Comparison of ENCODE assay signal across 18 cellular contexts in the genomic region with DNA sequence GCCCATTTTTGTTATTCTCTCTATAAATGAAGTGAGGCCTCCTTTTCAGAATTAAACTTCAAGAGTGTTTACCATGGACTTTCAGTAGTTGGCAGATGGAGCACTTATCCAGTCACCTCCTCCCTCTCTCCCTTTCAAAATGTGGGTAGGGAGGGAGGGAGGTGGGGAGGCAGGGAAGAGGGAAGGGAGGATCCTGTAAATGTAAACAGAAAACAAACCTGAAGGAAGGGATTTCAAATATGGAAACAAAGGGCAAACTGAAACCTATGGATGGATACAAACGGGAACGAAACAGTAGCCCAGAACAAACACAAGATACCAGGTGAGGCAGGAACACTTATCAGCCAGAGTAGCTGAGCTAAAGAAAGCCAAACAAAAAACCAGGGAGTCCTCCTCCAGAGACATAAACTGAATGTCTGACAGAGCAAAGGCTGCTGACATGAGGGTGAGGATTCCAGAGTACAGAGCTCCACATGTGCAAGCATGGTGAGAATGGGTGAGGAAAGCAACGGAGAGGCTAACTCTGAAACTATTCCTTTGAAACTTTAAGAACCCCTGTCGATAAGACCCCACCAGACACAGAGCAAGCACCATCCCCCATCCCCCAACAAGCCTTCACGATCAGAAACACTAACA. TPM values are rescaled to one million over a fixed set of nuclear protein-coding genes. Genes with fewer than 3 reads are reported as not detected.
A peak's percentile ranks its signal among the peaks of the same experiment; 100 is the strongest.
DNase-seq lines count a peak whose midpoint lies in the region; ATAC-seq, FAIRE-seq and TF ChIP-seq lines count a peak whose summit lies in the region.
"Had no signal": no experiment of that assay in that cellular context is flagged by ENCODE, and none has a peak within 500 bp of the region (broad histone marks: within the 10 kb centered on the region; RNA-seq: fewer than 3 reads in every experiment).

No MANE protein-coding gene starts in this region.

- H3K9me3 ChIP-seq in keratinocyte (ENCODE audit: control insufficient read depth, low read depth, low read length), result no peaks in the 10 kb centered on the region

- no peak overlapping the region for H2AFZ ChIP-seq in keratinocyte (ENCODE audit: control insufficient read depth, low read length)

- H3K9ac ChIP-seq in keratinocyte (ENCODE audit: control insufficient read depth, extremely low read depth, insufficient read depth, low read length), result no peak overlapping the region

- no peaks in the 10 kb centered on the region for H3K9me1 ChIP-seq in keratinocyte (ENCODE audit: control insufficient read depth, extremely low read depth, insufficient read depth, low read length)

- H3K79me2 ChIP-seq in keratinocyte (ENCODE audit: control insufficient read depth, insufficient read depth, low read length), result no peaks in the 10 kb centered on the region

- TF ChIP-seq CTCF in keratinocyte (optimal IDR thresholded peaks at IDR 0.05 in 1 of 3, IDR thresholded peaks at IDR 0.05 in 1 of 3, conservative IDR thresholded peaks at IDR 0.05 in 1 of 3; ENCODE audit: extremely low read depth in 1 of 3, insufficient read depth in 2 of 3, low read length in 3 of 3), result no peak

- no peaks in the 10 kb centered on the region for H3K4me1 ChIP-seq in keratinocyte (ENCODE audit: control insufficient read depth, extremely low read depth, insufficient read depth, low read length)

- H3K27ac ChIP-seq in keratinocyte (ENCODE audit: control insufficient read depth, insufficient read depth, low read length), result no peak overlapping the region
- H3K27ac ChIP-seq: WERI-Rb-1 had no signal

- peak; percentile 34 for FAIRE-seq in keratinocyte (lab: Jason Lieb, UNC)

- no peak overlapping the region for H3K4me3 ChIP-seq in keratinocyte (ENCODE audit: control insufficient read depth in 2 of 3, extremely low read depth in 1 of 3, insufficient read depth in 2 of 3, low read depth in 1 of 3, low read length in 3 of 3)

- H4K20me1 ChIP-seq in keratinocyte (ENCODE audit: control insufficient read depth, extremely low read depth, insufficient read depth, low read length), result no peaks in the 10 kb centered on the region

- H3K27me3 ChIP-seq in keratinocyte (ENCODE audit: control insufficient read depth, extremely low read depth, insufficient read depth, low read length), result no peaks in the 10 kb centered on the region

- peaks cover 18 to 30% of the 10 kb centered on the region in 2 experiments for H3K36me3 ChIP-seq in keratinocyte (ENCODE audit: control insufficient read depth in 2 of 2, extremely low read depth in 1 of 2, insufficient read depth in 2 of 2, low read length in 2 of 2)

- DNase-seq in COR-L47 (lab: John Stamatoyannopoulos, UW) (peak; percentile 26), NCI-H1092 (lab: John Stamatoyannopoulos, UW) (peak; percentile 30), NCI-H345 treated with DMSO at 0.1 percent for 48 hours (lab: John Stamatoyannopoulos, UW; ENCODE audit: unreplicated experiment) (peak; percentile 98), keratinocyte (ENCODE audit: low read depth, low spot score) (no peak), ureter (ENCODE audit: low spot score) (no peak)
- DNase-seq: activated naive CD4-positive, alpha-beta T cell treated with anti-CD3 and anti-CD28 coated beads for 36 hours; effector memory CD8-positive, alpha-beta T cell; foreskin fibroblast; H7; KG1; mammary epithelial cell; NCI-H226; stimulated activated naive CD4-positive, alpha-beta T cell treated with Interleukin-2 at 50 U/mL for 16 hours; WERI-Rb-1 had no signal

- dilution Hi-C loops in keratinocyte (cut with MboI; ENCODE audit: extremely low pct_ligation_motif_present, low sequenced_read_pairs), result no loop called here

- no peak overlapping the region for H3K4me2 ChIP-seq in keratinocyte (ENCODE audit: control insufficient read depth, extremely low read depth, insufficient read depth, low read depth, low read length)

- ATAC-seq in GM21447 (IDR thresholded peaks at IDR 0.05; ENCODE audit: unreplicated experiment) (no peak), HG02623 (IDR thresholded peaks at IDR 0.05; ENCODE audit: unreplicated experiment) (no peak), GM18498 (IDR thresholded peaks at IDR 0.05; ENCODE audit: unreplicated experiment) (no peak)
- ATAC-seq: effector memory CD8-positive, alpha-beta T cell had no signal

RNA-seq across cellular contexts. Expression of gene GP5, which starts 41.0 kb away (rescaled TPM):
- 0.02 to 0.05 TPM (median 0.04 TPM) in 3 replicates for polyA plus RNA-seq in keratinocyte
- not detected for polyA plus RNA-seq in keratinocyte (2011; ENCODE audit: low read depth)
- not detected in 2 replicates for polyA plus RNA-seq in keratinocyte (2011; cell fraction: cytosol; rRNA removed)
- 0.22 and 0.25 TPM in 2 replicates for polyA plus RNA-seq in keratinocyte (2011; cell fraction: nucleus; rRNA removed)
- not detected in 2 replicates for polyA plus RNA-seq in keratinocyte (2012; ENCODE audit: low replicate concordance)
- polyA minus RNA-seq in keratinocyte, result 0.10 to 0.29 TPM (median 0.13 TPM) in 3 replicates
- not detected for polyA minus RNA-seq in keratinocyte (2011; cell fraction: cytosol; rRNA and poly(A)+ RNA removed)
- 0.53 and 0.85 TPM in 2 replicates for polyA minus RNA-seq in keratinocyte (2011; cell fraction: nucleus; rRNA and poly(A)+ RNA removed)
- 0.21 TPM for total RNA-seq in ureter
- total RNA-seq: H7, neural crest cell had no signal
- polyA plus RNA-seq: mammary epithelial cell had no signal

RNA-seq across cellular contexts. Expression of gene ATP13A3, which starts 46.8 kb away (rescaled TPM):
- 55.9 to 103 TPM (median 85.5 TPM) in 3 replicates for polyA plus RNA-seq in keratinocyte
- 19.2 TPM for polyA plus RNA-seq in keratinocyte (2011; ENCODE audit: low read depth)
- 30.8 and 63.9 TPM in 2 replicates for polyA plus RNA-seq in keratinocyte (2011; cell fraction: cytosol; rRNA removed)
- polyA plus RNA-seq in keratinocyte (2011; cell fraction: nucleus; rRNA removed), result 61.4 and 85.2 TPM in 2 replicates
- polyA plus RNA-seq in keratinocyte (2012; ENCODE audit: low replicate concordance), result 31.5 and 54.5 TPM in 2 replicates
- polyA minus RNA-seq in keratinocyte, result 35.1 to 247 TPM (median 111 TPM) in 3 replicates
- polyA minus RNA-seq in keratinocyte (2011; cell fraction: cytosol; rRNA and poly(A)+ RNA removed), result 64.3 TPM
- polyA minus RNA-seq in keratinocyte (2011; cell fraction: nucleus; rRNA and poly(A)+ RNA removed), result 121 and 234 TPM in 2 replicates
- 68.5 TPM for total RNA-seq in ureter

Comparison
In these comparisons a context has a peak if more than half of its experiments do, and no peak if none do; other contexts are left out.
1. DNase-seq: peak in COR-L47 (single experiment), NCI-H1092 (single experiment) and NCI-H345 treated with DMSO at 0.1 percent for 48 hours (single experiment); none in keratinocyte (single experiment) and ureter (single experiment).